29 cellular contexts compared by ENCODE assay signal in genomic region chr3:124229836-124230235, GRCh38.
"Had no signal": no experiment of that assay in that cellular context is flagged by ENCODE, and none has a peak within 500 bp of the region (broad histone marks: within the 10 kb centered on the region; RNA-seq: fewer than 3 reads in every experiment).

No MANE protein-coding gene starts in this region.

- DNase-seq: activated CD4-positive, alpha-beta memory T cell treated with anti-CD3 and anti-CD28 coated beads for 36 hours; activated CD4-positive, alpha-beta T cell treated with anti-CD3 and anti-CD28 coated beads for 36 hours; activated CD4-positive, alpha-beta T cell treated with anti-CD3 and anti-CD28 coated beads, Interleukin-2, amount 10 ng/mL, durations not matched to agents 24 days and 14 days; activated CD4-positive, CD25-positive, alpha-beta regulatory T cell; activated CD4-positive, CD25-positive, alpha-beta regulatory T cell treated with anti-CD3 and anti-CD28 coated beads, Interleukin-2, amount 50 U/mL, for 72 hours; activated CD8-positive, alpha-beta memory T cell treated with anti-CD3 and anti-CD28 coated beads, Interleukin-2, amount 10 ng/mL, durations not matched to agents 7 days and 5 days; activated CD8-positive, alpha-beta memory T cell treated with anti-CD3 and anti-CD28 coated beads, Interleukin-2, amount 50 U/mL, for 4 hours; activated CD8-positive, alpha-beta T cell treated with anti-CD3 and anti-CD28 coated beads, Interleukin-2, amount 10 ng/mL, durations not matched to agents 7 days and 5 days; activated effector memory CD4-positive, alpha-beta T cell treated with anti-CD3 and anti-CD28 coated beads, Interleukin-2, amount 50 U/mL, for 16 hours; activated naive CD4-positive, alpha-beta T cell treated with anti-CD3 and anti-CD28 coated beads, Interleukin-2, amount 10 ng/mL, durations not matched to agents 7 days and 5 days; activated naive CD8-positive, alpha-beta T cell treated with anti-CD3 and anti-CD28 coated beads, Interleukin-2, amount 10 ng/mL, durations not matched to agents 7 days and 5 days; activated T-cell treated with anti-CD3 and anti-CD28 coated beads, Interleukin-2, amount 50 U/mL, for 1 hour; activated T-cell treated with anti-CD3 and anti-CD28 coated beads, Interleukin-2, amount 50 U/mL, for 48 hours; amniotic stem cell; brain microvascular endothelial cell; effector memory CD4-positive, alpha-beta T cell; endodermal cell; foreskin fibroblast; T-helper 2 cell had no signal

- H3K36me3 Mint-ChIP-seq: activated CD4-positive, alpha-beta memory T cell treated with anti-CD3 and anti-CD28 coated beads for 36 hours; activated CD8-positive, alpha-beta memory T cell treated with anti-CD3 and anti-CD28 coated beads, Interleukin-2, amount 10 ng/mL, durations not matched to agents 7 days and 5 days; activated naive CD4-positive, alpha-beta T cell treated with anti-CD3 and anti-CD28 coated beads, Interleukin-2, amount 10 ng/mL, durations not matched to agents 7 days and 5 days; activated naive CD4-positive, alpha-beta T cell treated with anti-CD3 and anti-CD28 coated beads, Interleukin-2, amount 50 U/mL, for 72 hours; activated naive CD8-positive, alpha-beta T cell treated with anti-CD3 and anti-CD28 coated beads, Interleukin-2, amount 10 ng/mL, durations not matched to agents 7 days and 5 days had no signal

- H3K27ac Mint-ChIP-seq: activated CD4-positive, alpha-beta memory T cell treated with anti-CD3 and anti-CD28 coated beads for 36 hours; activated CD4-positive, alpha-beta T cell treated with anti-CD3 and anti-CD28 coated beads for 36 hours; activated CD4-positive, alpha-beta T cell treated with anti-CD3 and anti-CD28 coated beads, Interleukin-2, amount 10 ng/mL, durations not matched to agents 24 days and 14 days; activated CD8-positive, alpha-beta memory T cell treated with anti-CD3 and anti-CD28 coated beads, Interleukin-2, amount 10 ng/mL, durations not matched to agents 7 days and 5 days; activated CD8-positive, alpha-beta T cell treated with anti-CD3 and anti-CD28 coated beads, Interleukin-2, amount 10 ng/mL, durations not matched to agents 7 days and 5 days; activated naive CD4-positive, alpha-beta T cell treated with anti-CD3 and anti-CD28 coated beads, Interleukin-2, amount 10 ng/mL, durations not matched to agents 7 days and 5 days; activated naive CD4-positive, alpha-beta T cell treated with anti-CD3 and anti-CD28 coated beads, Interleukin-2, amount 50 U/mL, for 72 hours; activated naive CD8-positive, alpha-beta T cell treated with anti-CD3 and anti-CD28 coated beads, Interleukin-2, amount 10 ng/mL, durations not matched to agents 7 days and 5 days; activated T-helper 1 cell treated with anti-CD3 and anti-CD28 coated beads, Interleukin-12 subunit alpha, Interleukin-12 subunit beta, Interleukin-2, Interleukin-4 antibody, amounts not matched to agents 30 ng/mL and 10 ng/mL and 1 ng/mL, durations not matched to agents 14 hours and 24 hours and 36 hours; activated T-helper 2 cell treated with anti-CD3 and anti-CD28 coated beads, Interferon-gamma antibody, Interleukin-2, Interleukin-4, amounts not matched to agents 10 μg/mL and 5 μg/mL and 100 μg/mL, durations not matched to agents 14 hours and 24 hours and 36 hours; dendritic cell treated with granulocyte-macrophage colony-stimulating factor and Interleukin-4, amounts not matched to agents 40 ng/mL and 50 ng/mL, for 4 days; endodermal cell had no signal

- H3K4me1 Mint-ChIP-seq: activated CD4-positive, alpha-beta T cell treated with anti-CD3 and anti-CD28 coated beads for 36 hours; activated CD4-positive, alpha-beta T cell treated with anti-CD3 and anti-CD28 coated beads, Interleukin-2, amount 10 ng/mL, durations not matched to agents 24 days and 14 days; activated CD8-positive, alpha-beta memory T cell treated with anti-CD3 and anti-CD28 coated beads, Interleukin-2, amount 10 ng/mL, durations not matched to agents 7 days and 5 days; activated naive CD4-positive, alpha-beta T cell treated with anti-CD3 and anti-CD28 coated beads, Interleukin-2, amount 10 ng/mL, durations not matched to agents 7 days and 5 days; activated naive CD8-positive, alpha-beta T cell treated with anti-CD3 and anti-CD28 coated beads, Interleukin-2, amount 10 ng/mL, durations not matched to agents 7 days and 5 days; central memory CD8-positive, alpha-beta T cell had no signal

- H3K27me3 ChIP-seq: dorsolateral prefrontal cortex had no signal

- H3K36me3 ChIP-seq: brain microvascular endothelial cell had no signal

- H3K9me3 Mint-ChIP-seq: activated CD4-positive, alpha-beta memory T cell treated with anti-CD3 and anti-CD28 coated beads for 36 hours; activated CD4-positive, alpha-beta T cell treated with anti-CD3 and anti-CD28 coated beads, Interleukin-2, amount 10 ng/mL, durations not matched to agents 24 days and 14 days; activated naive CD4-positive, alpha-beta T cell treated with anti-CD3 and anti-CD28 coated beads, Interleukin-2, amount 10 ng/mL, durations not matched to agents 7 days and 5 days; activated T-helper 1 cell treated with anti-CD3 and anti-CD28 coated beads, Interleukin-12 subunit alpha, Interleukin-12 subunit beta, Interleukin-2, Interleukin-4 antibody, amounts not matched to agents 30 ng/mL and 10 ng/mL and 1 ng/mL, durations not matched to agents 14 hours and 24 hours and 36 hours; activated T-helper 2 cell treated with anti-CD3 and anti-CD28 coated beads, Interferon-gamma antibody, Interleukin-2, Interleukin-4, amounts not matched to agents 10 μg/mL and 5 μg/mL and 100 μg/mL, durations not matched to agents 14 hours and 24 hours and 36 hours; central memory CD8-positive, alpha-beta T cell; dendritic cell treated with granulocyte-macrophage colony-stimulating factor and Interleukin-4, amounts not matched to agents 40 ng/mL and 50 ng/mL, for 4 days had no signal

- H3K4me3 ChIP-seq: coronary artery, dorsolateral prefrontal cortex had no signal

- H3K27ac ChIP-seq: brain microvascular endothelial cell, coronary artery had no signal

- FAIRE-seq: astrocyte, bronchial epithelial cell, frontal cortex had no signal

- H3K4me3 Mint-ChIP-seq: activated CD4-positive, alpha-beta memory T cell treated with anti-CD3 and anti-CD28 coated beads for 36 hours; activated CD4-positive, alpha-beta T cell treated with anti-CD3 and anti-CD28 coated beads for 36 hours; activated CD4-positive, alpha-beta T cell treated with anti-CD3 and anti-CD28 coated beads, Interleukin-2, amount 10 ng/mL, durations not matched to agents 24 days and 14 days; activated CD8-positive, alpha-beta memory T cell treated with anti-CD3 and anti-CD28 coated beads, Interleukin-2, amount 10 ng/mL, durations not matched to agents 7 days and 5 days; activated CD8-positive, alpha-beta T cell treated with anti-CD3 and anti-CD28 coated beads, Interleukin-2, amount 10 ng/mL, durations not matched to agents 7 days and 5 days; activated naive CD4-positive, alpha-beta T cell treated with anti-CD3 and anti-CD28 coated beads, Interleukin-2, amount 10 ng/mL, durations not matched to agents 7 days and 5 days; activated naive CD8-positive, alpha-beta T cell treated with anti-CD3 and anti-CD28 coated beads, Interleukin-2, amount 10 ng/mL, durations not matched to agents 7 days and 5 days; activated T-helper 1 cell treated with anti-CD3 and anti-CD28 coated beads, Interleukin-12 subunit alpha, Interleukin-12 subunit beta, Interleukin-2, Interleukin-4 antibody, amounts not matched to agents 30 ng/mL and 10 ng/mL and 1 ng/mL, durations not matched to agents 14 hours and 24 hours and 36 hours; central memory CD8-positive, alpha-beta T cell; dendritic cell treated with granulocyte-macrophage colony-stimulating factor and Interleukin-4, amounts not matched to agents 40 ng/mL and 50 ng/mL, for 4 days; endodermal cell had no signal
